23 cellular contexts compared by ENCODE assay signal in genomic region chr2:47295133-47295980, GRCh38.
DNase-seq lines count a peak whose midpoint lies in the region; ATAC-seq and TF ChIP-seq lines count a peak whose summit lies in the region.
"Had no signal": no experiment of that assay in that cellular context is flagged by ENCODE, and none has a peak within 500 bp of the region (broad histone marks: within the 10 kb centered on the region; RNA-seq: fewer than 3 reads in every experiment).

No MANE protein-coding gene starts in this region.

- no peaks in the 10 kb centered on the region for H3K79me1 ChIP-seq in trophoblast cell (ENCODE audit: low read length)

- peak overlapping the region; percentile 36; the same call in 1 of the 2 replicates for H3K27ac ChIP-seq in MM.1S (ENCODE audit: low read length)
- peak overlapping the region in 41 of 59 donors; percentile 3 to 80 (median 48) for H3K27ac ChIP-seq in dorsolateral prefrontal cortex
- H3K27ac ChIP-seq in trophoblast cell (ENCODE audit: low read depth, low read length): no peak overlapping the region
- peak overlapping the region in 1 of 10 donors; percentile 73 for H3K27ac ChIP-seq in heart right ventricle
- H3K27ac ChIP-seq: C4-2B had no signal

- no peak overlapping the region for H3K4me3 Mint-ChIP-seq in progenitor cell of endocrine pancreas (ENCODE audit: low read depth)
- H3K4me3 Mint-ChIP-seq: activated naive CD8-positive, alpha-beta T cell treated with anti-CD3 and anti-CD28 coated beads for 36 hours; stimulated activated naive CD8-positive, alpha-beta T cell treated with anti-CD3 and anti-CD28 coated beads, Interleukin-15, Interleukin-2, amounts not matched to agents 100 ng/mL and 50 ng/mL, for 24 hours; type B pancreatic cell had no signal

- no CpG with 5 or more reads among the region's 3 CpGs for WGBS in trophoblast cell (ENCODE audit: extremely low coverage, insufficient coverage, insufficient read length)
- 82 to 84% methylated on average over 3 of the region's 3 CpGs for WGBS in heart right ventricle, 2 donors

- H2AK5ac ChIP-seq in trophoblast cell (ENCODE audit: low read length): no peak overlapping the region

- TF ChIP-seq CTCF in MM.1S (IDR thresholded peaks at IDR 0.05; ENCODE audit: low read length): no peak
- TF ChIP-seq CTCF in dorsolateral prefrontal cortex (IDR thresholded peaks at IDR 0.05 in 54 of 56, conservative IDR thresholded peaks at IDR 0.05 in 2 of 56; ENCODE audit: low read depth in 1 of 56, partially characterized antibody in 56 of 56): no peak
- TF ChIP-seq CTCF in progenitor cell of endocrine pancreas (IDR thresholded peaks at IDR 0.05; ENCODE audit: unreplicated experiment): no peak
- TF ChIP-seq CTCF in heart right ventricle (IDR thresholded peaks at IDR 0.05): no peak

- no peak overlapping the region for H2BK12ac ChIP-seq in trophoblast cell (ENCODE audit: low read length)

- H3K36me3 ChIP-seq in MM.1S (replicated peaks; ENCODE audit: insufficient read depth, low read length): no peaks in the 10 kb centered on the region
- H3K36me3 ChIP-seq in trophoblast cell (ENCODE audit: control insufficient read depth in 1 of 2, insufficient read depth in 2 of 2, low read length in 2 of 2): no peaks in the 10 kb centered on the region
- H3K36me3 ChIP-seq in heart right ventricle: no peaks in the 10 kb centered on the region

- H3K9ac ChIP-seq in MM.1S (ENCODE audit: low read length): no peak overlapping the region; the same call in 1 of the 2 replicates
- H3K9ac ChIP-seq in trophoblast cell (ENCODE audit: low read length): no peak overlapping the region
- H3K9ac ChIP-seq: SK-N-SH had no signal

- no peak overlapping the region for H2BK120ac ChIP-seq in trophoblast cell (ENCODE audit: insufficient read depth, low read length, poor library complexity)

- H3K27ac Mint-ChIP-seq in progenitor cell of endocrine pancreas: peak overlapping the region; percentile 73
- H3K27ac Mint-ChIP-seq: activated naive CD8-positive, alpha-beta T cell treated with anti-CD3 and anti-CD28 coated beads for 36 hours; stimulated activated naive CD8-positive, alpha-beta T cell treated with anti-CD3 and anti-CD28 coated beads, Interleukin-15, Interleukin-2, amounts not matched to agents 100 ng/mL and 50 ng/mL, for 24 hours; type B pancreatic cell had no signal

- no peak overlapping the region for H2BK5ac ChIP-seq in trophoblast cell (ENCODE audit: low read depth, low read length, poor library complexity)

- H3K4me1 ChIP-seq in MM.1S (ENCODE audit: low read length) (peaks cover 26% of the 10 kb centered on the region), trophoblast cell (ENCODE audit: control insufficient read depth in 1 of 2, insufficient read depth in 2 of 2, low read length in 2 of 2) (no peaks in the 10 kb centered on the region), heart right ventricle (peaks cover 0 to 45% (median 0%) of the 10 kb centered on the region in 9 donors)

- H3K4ac ChIP-seq in trophoblast cell (ENCODE audit: low read depth, low read length): no peak overlapping the region

- H3K9me3 Mint-ChIP-seq in progenitor cell of endocrine pancreas (ENCODE audit: low read depth): no peaks in the 10 kb centered on the region
- H3K9me3 Mint-ChIP-seq: activated naive CD8-positive, alpha-beta T cell treated with anti-CD3 and anti-CD28 coated beads for 36 hours; stimulated activated naive CD8-positive, alpha-beta T cell treated with anti-CD3 and anti-CD28 coated beads, Interleukin-15, Interleukin-2, amounts not matched to agents 100 ng/mL and 50 ng/mL, for 24 hours; type B pancreatic cell had no signal

- H3K36me3 Mint-ChIP-seq in progenitor cell of endocrine pancreas (ENCODE audit: insufficient read depth): no peaks in the 10 kb centered on the region
- H3K36me3 Mint-ChIP-seq: activated naive CD8-positive, alpha-beta T cell treated with anti-CD3 and anti-CD28 coated beads for 36 hours; type B pancreatic cell had no signal

- H2AFZ ChIP-seq in MM.1S (ENCODE audit: low read length) (peak overlapping the region; percentile 3; the same call in 1 of the 2 replicates), trophoblast cell (ENCODE audit: insufficient read depth, low read length, poor library complexity) (no peak overlapping the region)

- no peaks in the 10 kb centered on the region for H3K27me3 ChIP-seq in MM.1S (replicated peaks; ENCODE audit: insufficient read depth, low read length)
- no peaks in the 10 kb centered on the region for H3K27me3 ChIP-seq in dorsolateral prefrontal cortex
- no peaks in the 10 kb centered on the region for H3K27me3 ChIP-seq in trophoblast cell (ENCODE audit: insufficient read depth, low read length)
- no peaks in the 10 kb centered on the region for H3K27me3 ChIP-seq in heart right ventricle

- no peaks in the 10 kb centered on the region for H3K79me2 ChIP-seq in MM.1S (ENCODE audit: low read length)
- H3K79me2 ChIP-seq in trophoblast cell (ENCODE audit: control insufficient read depth, insufficient read depth, low read length, poor library complexity): no peaks in the 10 kb centered on the region

- H4K91ac ChIP-seq in trophoblast cell (ENCODE audit: low read depth, low read length): no peak overlapping the region

- no peak overlapping the region for H4K12ac ChIP-seq in trophoblast cell (ENCODE audit: low read depth, low read length)

- H3K4me2 ChIP-seq in MM.1S (ENCODE audit: low read depth, low read length) (0 out of 2 replicates have a peak overlapping the region, but pooled peaks have one; percentile 12), trophoblast cell (ENCODE audit: low read length) (no peak overlapping the region)
- H3K4me2 ChIP-seq: SK-N-SH had no signal

- H3K4me1 Mint-ChIP-seq in progenitor cell of endocrine pancreas (ENCODE audit: low read depth): peaks cover 23% of the 10 kb centered on the region

- no peak for ATAC-seq in heart right ventricle

- no peaks in the 10 kb centered on the region for H3K9me3 ChIP-seq in MM.1S (replicated peaks; ENCODE audit: insufficient read depth, low read length)
- no peaks in the 10 kb centered on the region for H3K9me3 ChIP-seq in trophoblast cell (ENCODE audit: insufficient read depth, low read depth, low read length)
- H3K9me3 ChIP-seq in heart right ventricle: no peaks in the 10 kb centered on the region
- H3K9me3 ChIP-seq: SK-N-SH had no signal

- H3K9me2 ChIP-seq in MM.1S (replicated peaks; ENCODE audit: insufficient read depth, low read length): no peaks in the 10 kb centered on the region
- H3K9me2 ChIP-seq: SK-N-SH had no signal

- no peaks in the 10 kb centered on the region for H4K20me1 ChIP-seq in MM.1S (ENCODE audit: insufficient read depth, low read length)

- H3F3A ChIP-seq in MM.1S (ENCODE audit: insufficient read depth, low read length): peaks cover 9% of the 10 kb centered on the region

- no peak overlapping the region for H4K8ac ChIP-seq in trophoblast cell (ENCODE audit: low read depth, low read length)

- intact Hi-C loops in dorsolateral prefrontal cortex (cut with DNase I) (no loop called here), heart right ventricle (cut with DNase I) (no loop called here)

- peak; percentile 47 for DNase-seq in MM.1S
- DNase-seq in dorsolateral prefrontal cortex: no peak
- DNase-seq in progenitor cell of endocrine pancreas (ENCODE audit: low spot score, unreplicated experiment): no peak
- no peak for DNase-seq in trophoblast cell
- DNase-seq in HPDE6-E6E7 (ENCODE audit: extremely low spot score): no peak
- DNase-seq in heart right ventricle: no peak
- DNase-seq in foreskin melanocyte: no peak
- DNase-seq: activated CD4-positive, alpha-beta T cell treated with anti-CD3 and anti-CD28 coated beads for 4 hours; activated effector memory CD4-positive, alpha-beta T cell treated with anti-CD3 and anti-CD28 coated beads, Interleukin-2, amount 50 U/mL, for 16 hours; activated naive CD8-positive, alpha-beta T cell treated with anti-CD3 and anti-CD28 coated beads for 36 hours; activated T-cell treated with anti-CD3 and anti-CD28 coated beads for 4 hours; glutamatergic neuron; HCEC 1CT; KG1; mammary epithelial cell; NCI-H1436 treated with DMSO at 0.1 percent for 48 hours; NCI-H2107; NCI-H446 treated with DMSO at 0.1 percent for 48 hours; nucleus accumbens; SK-N-SH had no signal

- H3K23ac ChIP-seq in trophoblast cell (ENCODE audit: low read length): no peak overlapping the region

- no peaks in the 10 kb centered on the region for H3K27me3 Mint-ChIP-seq in progenitor cell of endocrine pancreas
- H3K27me3 Mint-ChIP-seq: activated naive CD8-positive, alpha-beta T cell treated with anti-CD3 and anti-CD28 coated beads for 36 hours; type B pancreatic cell had no signal

- no peak overlapping the region for H3K14ac ChIP-seq in trophoblast cell (ENCODE audit: low read length)

- H3K4me3 ChIP-seq in MM.1S (ENCODE audit: low read length) (no peak overlapping the region), dorsolateral prefrontal cortex (no peak overlapping the region), trophoblast cell (ENCODE audit: low read depth, low read length) (no peak overlapping the region), heart right ventricle (no peak overlapping the region)

- no peak overlapping the region for H3K18ac ChIP-seq in trophoblast cell (ENCODE audit: low read length)
